ENCODE assay signal across 12 cellular contexts in the genomic region with DNA sequence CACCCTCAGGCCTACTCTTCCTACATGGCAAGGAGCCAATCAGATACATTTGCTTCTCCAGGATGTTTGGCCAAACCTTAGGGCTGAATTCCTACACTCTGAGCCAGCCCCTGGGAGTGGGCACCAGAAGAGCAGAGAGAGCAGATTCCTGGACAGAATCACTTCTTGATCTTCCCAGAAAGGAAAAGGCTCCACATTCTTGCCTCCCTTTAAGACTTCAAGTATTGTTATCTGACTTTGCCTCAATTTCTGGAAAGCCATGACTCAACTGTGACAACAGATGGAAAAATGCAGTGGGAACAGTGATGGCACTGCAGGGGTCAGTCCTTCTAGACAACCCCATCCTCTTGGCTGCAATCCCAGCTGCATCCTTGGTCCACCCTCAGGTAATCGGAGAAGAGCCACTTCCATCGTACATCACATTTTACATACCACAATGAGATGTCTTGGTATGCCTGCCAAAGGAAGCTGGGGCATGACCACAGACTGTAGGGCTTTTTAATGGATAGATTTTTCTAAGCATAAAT. TPM values are rescaled to one million over a fixed set of nuclear protein-coding genes. Genes with fewer than 3 reads are reported as not detected.
DNase-seq lines count a peak whose midpoint lies in the region; ATAC-seq and TF ChIP-seq lines count a peak whose summit lies in the region.
"Had no signal": no experiment of that assay in that cellular context is flagged by ENCODE, and none has a peak within 500 bp of the region (broad histone marks: within the 10 kb centered on the region; RNA-seq: fewer than 3 reads in every experiment).

No MANE protein-coding gene starts in this region.

- H3K4me3 ChIP-seq in epithelial cell of esophagus (ENCODE audit: low read length) (no peak overlapping the region), H7 (ENCODE audit: insufficient read depth, low read depth, low read length) (no peak overlapping the region), gastroesophageal sphincter (no peak overlapping the region)
- H3K4me3 ChIP-seq: colonic mucosa, heart right ventricle had no signal

- peak; percentile 75 for DNase-seq in GM03348 (ENCODE audit: low spot score)
- DNase-seq in RPMI7951 (ENCODE audit: low read depth): peak; percentile 97
- DNase-seq in epithelial cell of esophagus (ENCODE audit: low read depth): peak; percentile 56
- DNase-seq in pulmonary artery endothelial cell (ENCODE audit: low read depth, low spot score): peak; percentile 75
- DNase-seq in H7: no peak
- no peak for DNase-seq in GM10266 (ENCODE audit: extremely low spot score)
- DNase-seq: activated effector memory CD4-positive, alpha-beta T cell treated with anti-CD3 and anti-CD28 coated beads, Interleukin-2, amount 50 U/mL, for 16 hours; colonic mucosa; heart right ventricle; stimulated activated CD4-positive, alpha-beta T cell treated with anti-CD3 and anti-CD28 coated beads, Interleukin-1b, Interleukin-23, amount 100 ng/mL, for 48 hours had no signal

- TF ChIP-seq EP300 in gastroesophageal sphincter (IDR thresholded peaks at IDR 0.05): no peak

- TF ChIP-seq POLR2A in gastroesophageal sphincter (IDR thresholded peaks at IDR 0.05): no peak

- TF ChIP-seq CTCF in epithelial cell of esophagus (IDR thresholded peaks at IDR 0.05; ENCODE audit: insufficient read depth, low read depth, low read length, missing control alignments) (no peak), GM10266 (IDR thresholded peaks at IDR 0.05; ENCODE audit: control insufficient read depth, insufficient read depth, low read depth, missing control alignments) (no peak), gastroesophageal sphincter (IDR thresholded peaks at IDR 0.05) (no peak)

- peaks cover 0 to 8% (median 0%) of the 10 kb centered on the region in 3 donors for H3K9me3 ChIP-seq in gastroesophageal sphincter
- H3K9me3 ChIP-seq: colonic mucosa had no signal

- WGBS in gastroesophageal sphincter (ENCODE audit: low coverage in 1 of 2), 2 donors: 40 to 50% methylated on average over 1 to 2 of the region's 2 CpGs

- no peaks in the 10 kb centered on the region for H3K4me1 ChIP-seq in gastroesophageal sphincter
- H3K4me1 ChIP-seq: colonic mucosa had no signal

- no peak overlapping the region for H3K27ac ChIP-seq in gastroesophageal sphincter
- H3K27ac ChIP-seq: colonic mucosa, heart right ventricle had no signal

- H3K27me3 ChIP-seq in H7 (ENCODE audit: control insufficient read depth, insufficient read depth, low read length) (no peaks in the 10 kb centered on the region), gastroesophageal sphincter (no peaks in the 10 kb centered on the region)
- H3K27me3 ChIP-seq: colonic mucosa had no signal

- ATAC-seq in gastroesophageal sphincter (no peak), GM21576 (IDR thresholded peaks at IDR 0.05; ENCODE audit: unreplicated experiment) (no peak)

- no peaks in the 10 kb centered on the region for H3K36me3 ChIP-seq in H7 (replicated peaks; ENCODE audit: control insufficient read depth, insufficient read depth, low read length)
- H3K36me3 ChIP-seq in gastroesophageal sphincter: no peaks in the 10 kb centered on the region
- H3K36me3 ChIP-seq: colonic mucosa, heart right ventricle had no signal

RNA-seq across cellular contexts. Expression of gene SLCO2A1, which starts 21.0 kb away (rescaled TPM):
- 0.39 and 0.48 TPM in 2 replicates for total RNA-seq in RPMI7951 (2014; rRNA removed; shearing (Covaris generic))
- 0.28 and 0.79 TPM in 2 replicates for total RNA-seq in pulmonary artery endothelial cell
- 0.33 and 2.4 TPM in 2 replicates for total RNA-seq in H7 (2014; rRNA removed; shearing (Covaris generic))
- total RNA-seq in gastroesophageal sphincter: 10 to 100 TPM in 3 of 4 donors, 1 to 10 TPM in 1; 7.8 to 12.0 (median 11.1) TPM

Comparison
In these comparisons a context has a peak if more than half of its experiments do, and no peak if none do; other contexts are left out.
1. DNase-seq: peak in GM03348 (single experiment), RPMI7951 (single experiment), epithelial cell of esophagus (single experiment) and pulmonary artery endothelial cell (single experiment); none in H7 (single experiment) and GM10266 (single experiment).